Comparison of ENCODE assay signal across 20 cellular contexts in the genomic region with DNA sequence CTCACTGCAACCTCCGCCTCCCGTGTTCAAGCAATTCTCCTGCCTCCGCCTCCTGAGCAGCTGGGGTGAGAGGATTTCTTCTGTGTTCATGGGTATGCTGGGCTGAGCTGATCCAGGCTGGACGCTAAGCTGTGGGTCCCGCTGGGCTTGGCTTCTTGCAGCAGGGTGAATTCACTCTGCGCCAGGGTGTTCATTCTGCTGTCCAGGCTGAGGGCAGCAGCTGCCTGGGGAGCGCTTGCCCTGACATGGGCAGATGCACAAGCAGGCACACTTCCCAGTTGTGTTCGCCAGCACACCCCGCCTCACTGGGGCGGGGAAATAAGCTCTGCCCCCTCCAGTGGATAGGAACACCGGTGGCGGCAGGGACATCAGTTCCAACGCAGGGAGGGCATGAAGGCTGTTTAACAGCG. TPM values are rescaled to one million over a fixed set of nuclear protein-coding genes. Genes with fewer than 3 reads are reported as not detected.
DNase-seq lines count a peak whose midpoint lies in the region; ATAC-seq lines count a peak whose summit lies in the region.
"Had no signal": no experiment of that assay in that cellular context is flagged by ENCODE, and none has a peak within 500 bp of the region (broad histone marks: within the 10 kb centered on the region; RNA-seq: fewer than 3 reads in every experiment).

No MANE protein-coding gene starts in this region.

- ATAC-seq in stimulated activated naive CD8-positive, alpha-beta T cell treated with anti-CD3 and anti-CD28 coated beads, Interleukin-15, amount 100 ng/mL, for 72 hours, result no peak
- no peak for ATAC-seq in GM21529 (IDR thresholded peaks at IDR 0.05; ENCODE audit: unreplicated experiment)

- peak overlapping the region; percentile 40 for H3K27ac Mint-ChIP-seq in stimulated activated naive CD8-positive, alpha-beta T cell treated with anti-CD3 and anti-CD28 coated beads, Interleukin-15, Interleukin-2, amounts not matched to agents 100 ng/mL and 50 ng/mL, for 24 hours
- H3K27ac Mint-ChIP-seq in stimulated activated naive CD8-positive, alpha-beta T cell treated with anti-CD3 and anti-CD28 coated beads, Interleukin-15, amount 100 ng/mL, for 72 hours, result no peak overlapping the region
- no peak overlapping the region for H3K27ac Mint-ChIP-seq in activated CD4-positive, alpha-beta memory T cell treated with anti-CD3 and anti-CD28 coated beads, Interleukin-2, amount 10 ng/mL, durations not matched to agents 7 days and 5 days
- H3K27ac Mint-ChIP-seq: activated CD4-positive, alpha-beta T cell treated with anti-CD3 and anti-CD28 coated beads, Interleukin-2, amount 10 ng/mL, durations not matched to agents 7 days and 5 days; progenitor cell of endocrine pancreas had no signal

- no peak for DNase-seq in stimulated activated naive CD8-positive, alpha-beta T cell treated with anti-CD3 and anti-CD28 coated beads, Interleukin-15, amount 100 ng/mL, for 72 hours
- DNase-seq in globus pallidus (ENCODE audit: low spot score), result peak; percentile 85
- peak; percentile 69 for DNase-seq in occipital lobe (lab: John Stamatoyannopoulos, UW)
- DNase-seq in activated CD4-positive, alpha-beta memory T cell treated with anti-CD3 and anti-CD28 coated beads, Interleukin-2, amount 10 ng/mL, durations not matched to agents 7 days and 5 days, result no peak
- DNase-seq in cerebellar nuclear complex (lab: John Stamatoyannopoulos, UW), result no peak
- DNase-seq in effector CD8-positive, alpha-beta T cell (lab: John Stamatoyannopoulos, UW), result no peak
- DNase-seq: activated CD4-positive, alpha-beta T cell treated with anti-CD3 and anti-CD28 coated beads, Interleukin-2, amount 10 ng/mL, durations not matched to agents 7 days and 5 days; activated CD8-positive, alpha-beta memory T cell treated with anti-CD3 and anti-CD28 coated beads, Interleukin-2, amount 50 U/mL, for 48 hours; activated naive CD4-positive, alpha-beta T cell; DMS53; GOT3; left ventricle myocardium inferior; NCI-H146; NCI-H345; RPMI8226 had no signal

- H3K4me3 Mint-ChIP-seq in stimulated activated naive CD8-positive, alpha-beta T cell treated with anti-CD3 and anti-CD28 coated beads, Interleukin-15, Interleukin-2, amounts not matched to agents 100 ng/mL and 50 ng/mL, for 24 hours, result no peak overlapping the region
- no peak overlapping the region for H3K4me3 Mint-ChIP-seq in stimulated activated naive CD8-positive, alpha-beta T cell treated with anti-CD3 and anti-CD28 coated beads, Interleukin-15, amount 100 ng/mL, for 72 hours
- no peak overlapping the region for H3K4me3 Mint-ChIP-seq in activated CD4-positive, alpha-beta memory T cell treated with anti-CD3 and anti-CD28 coated beads, Interleukin-2, amount 10 ng/mL, durations not matched to agents 7 days and 5 days
- H3K4me3 Mint-ChIP-seq: activated CD4-positive, alpha-beta T cell treated with anti-CD3 and anti-CD28 coated beads, Interleukin-2, amount 10 ng/mL, durations not matched to agents 7 days and 5 days; CD14-positive monocyte had no signal

- CTCF ChIA-PET in activated CD4-positive, alpha-beta memory T cell treated with anti-CD3 and anti-CD28 coated beads, Interleukin-2, amount 10 ng/mL, durations not matched to agents 7 days and 5 days (lab: Charles Lee), result no interaction called here

- H3K36me3 Mint-ChIP-seq in stimulated activated naive CD8-positive, alpha-beta T cell treated with anti-CD3 and anti-CD28 coated beads, Interleukin-15, Interleukin-2, amounts not matched to agents 100 ng/mL and 50 ng/mL, for 24 hours (ENCODE audit: low read depth), result peaks cover 41% of the 10 kb centered on the region
- peaks cover 47% of the 10 kb centered on the region for H3K36me3 Mint-ChIP-seq in activated CD4-positive, alpha-beta memory T cell treated with anti-CD3 and anti-CD28 coated beads, Interleukin-2, amount 10 ng/mL, durations not matched to agents 7 days and 5 days (ENCODE audit: low read depth)

- peaks cover 2% of the 10 kb centered on the region for H3K4me1 Mint-ChIP-seq in stimulated activated naive CD8-positive, alpha-beta T cell treated with anti-CD3 and anti-CD28 coated beads, Interleukin-15, Interleukin-2, amounts not matched to agents 100 ng/mL and 50 ng/mL, for 24 hours (ENCODE audit: low read depth)
- peaks cover 14% of the 10 kb centered on the region for H3K4me1 Mint-ChIP-seq in stimulated activated naive CD8-positive, alpha-beta T cell treated with anti-CD3 and anti-CD28 coated beads, Interleukin-15, amount 100 ng/mL, for 72 hours
- H3K4me1 Mint-ChIP-seq in activated CD4-positive, alpha-beta memory T cell treated with anti-CD3 and anti-CD28 coated beads, Interleukin-2, amount 10 ng/mL, durations not matched to agents 7 days and 5 days, result peaks cover 5% of the 10 kb centered on the region

- POLR2A ChIA-PET in activated CD4-positive, alpha-beta memory T cell treated with anti-CD3 and anti-CD28 coated beads, Interleukin-2, amount 10 ng/mL, durations not matched to agents 7 days and 5 days (lab: Charles Lee), result interaction anchor here (1.1 kb wide), 1 partner anchor 11 kb away, joined by 4 read pairs; the partner anchor contains the start of gene CCDC9

- H3K27me3 Mint-ChIP-seq in stimulated activated naive CD8-positive, alpha-beta T cell treated with anti-CD3 and anti-CD28 coated beads, Interleukin-15, Interleukin-2, amounts not matched to agents 100 ng/mL and 50 ng/mL, for 24 hours, result no peaks in the 10 kb centered on the region
- no peaks in the 10 kb centered on the region for H3K27me3 Mint-ChIP-seq in stimulated activated naive CD8-positive, alpha-beta T cell treated with anti-CD3 and anti-CD28 coated beads, Interleukin-15, amount 100 ng/mL, for 72 hours
- no peaks in the 10 kb centered on the region for H3K27me3 Mint-ChIP-seq in activated CD4-positive, alpha-beta memory T cell treated with anti-CD3 and anti-CD28 coated beads, Interleukin-2, amount 10 ng/mL, durations not matched to agents 7 days and 5 days
- H3K27me3 Mint-ChIP-seq: activated CD4-positive, alpha-beta T cell treated with anti-CD3 and anti-CD28 coated beads, Interleukin-2, amount 10 ng/mL, durations not matched to agents 7 days and 5 days; progenitor cell of endocrine pancreas had no signal

- no peaks in the 10 kb centered on the region for H3K9me3 Mint-ChIP-seq in stimulated activated naive CD8-positive, alpha-beta T cell treated with anti-CD3 and anti-CD28 coated beads, Interleukin-15, Interleukin-2, amounts not matched to agents 100 ng/mL and 50 ng/mL, for 24 hours
- no peaks in the 10 kb centered on the region for H3K9me3 Mint-ChIP-seq in stimulated activated naive CD8-positive, alpha-beta T cell treated with anti-CD3 and anti-CD28 coated beads, Interleukin-15, amount 100 ng/mL, for 72 hours
- no peaks in the 10 kb centered on the region for H3K9me3 Mint-ChIP-seq in activated CD4-positive, alpha-beta memory T cell treated with anti-CD3 and anti-CD28 coated beads, Interleukin-2, amount 10 ng/mL, durations not matched to agents 7 days and 5 days
- H3K9me3 Mint-ChIP-seq: activated CD4-positive, alpha-beta T cell treated with anti-CD3 and anti-CD28 coated beads, Interleukin-2, amount 10 ng/mL, durations not matched to agents 7 days and 5 days; CD14-positive monocyte had no signal

RNA-seq across cellular contexts. Expression of gene INAFM1, which starts 7.3 kb away (rescaled TPM):
- total RNA-seq in occipital lobe, result 2.3 TPM
- 10 to 100 TPM; 12.6 to 13.9 TPM for total RNA-seq in activated CD4-positive, alpha-beta memory T cell treated with anti-CD3 and anti-CD28 coated beads, Interleukin-2, amount 10 ng/mL, durations not matched to agents 7 days and 5 days

RNA-seq across cellular contexts. Expression of gene CCDC9, which starts 11.0 kb away (rescaled TPM):
- 2.8 TPM for total RNA-seq in occipital lobe
- total RNA-seq in activated CD4-positive, alpha-beta memory T cell treated with anti-CD3 and anti-CD28 coated beads, Interleukin-2, amount 10 ng/mL, durations not matched to agents 7 days and 5 days, result 10 to 100 TPM; 29.9 to 30.2 TPM

RNA-seq across cellular contexts. Expression of gene BBC3, which starts 36.4 kb away (rescaled TPM):
- 13.4 TPM for total RNA-seq in occipital lobe
- 10 to 100 TPM; 17.3 to 19.0 TPM for total RNA-seq in activated CD4-positive, alpha-beta memory T cell treated with anti-CD3 and anti-CD28 coated beads, Interleukin-2, amount 10 ng/mL, durations not matched to agents 7 days and 5 days

RNA-seq across cellular contexts. Expression of gene C5AR1, which starts 42.3 kb away (rescaled TPM):
- total RNA-seq in occipital lobe, result 0.16 TPM
- total RNA-seq in activated CD4-positive, alpha-beta memory T cell treated with anti-CD3 and anti-CD28 coated beads, Interleukin-2, amount 10 ng/mL, durations not matched to agents 7 days and 5 days, result not detected
- total RNA-seq: M059J had no signal

Comparison
In these comparisons a context has a peak if more than half of its experiments do, and no peak if none do; other contexts are left out.
1. DNase-seq: peak in globus pallidus (single experiment) and occipital lobe (single experiment); none in stimulated activated naive CD8-positive, alpha-beta T cell treated with anti-CD3 and anti-CD28 coated beads, Interleukin-15, amount 100 ng/mL, for 72 hours (0 of 2), activated CD4-positive, alpha-beta memory T cell treated with anti-CD3 and anti-CD28 coated beads, Interleukin-2, amount 10 ng/mL, durations not matched to agents 7 days and 5 days (single experiment), cerebellar nuclear complex (0 of 2) and effector CD8-positive, alpha-beta T cell (single experiment).